In genomic region chrX:17377795-17378194, GRCh38 we compare ENCODE assay signal across 12 cellular contexts. TPM values are rescaled to one million over a fixed set of nuclear protein-coding genes. Genes with fewer than 3 reads are reported as not detected.
DNase-seq lines count a peak whose midpoint lies in the region; ATAC-seq and TF ChIP-seq lines count a peak whose summit lies in the region.
"Had no signal": no experiment of that assay in that cellular context is flagged by ENCODE, and none has a peak within 500 bp of the region (broad histone marks: within the 10 kb centered on the region; RNA-seq: fewer than 3 reads in every experiment).

No MANE protein-coding gene starts in this region.

- no peak overlapping the region for H2BK5ac ChIP-seq in mesenchymal stem cell (ENCODE audit: low read depth, low read length, poor library complexity, severe bottlenecking)

- H3K4ac ChIP-seq in mesenchymal stem cell (ENCODE audit: low read depth in 1 of 2, low read length in 2 of 2) = no peak overlapping the region

- H3K36me3 ChIP-seq in mesenchymal stem cell (ENCODE audit: control insufficient read depth in 1 of 2, insufficient read depth in 2 of 2, low read depth in 1 of 2, low read length in 2 of 2) (no peaks in the 10 kb centered on the region), uterus (no peaks in the 10 kb centered on the region)
- H3K36me3 ChIP-seq: adrenal gland had no signal

- no peak overlapping the region for H2BK120ac ChIP-seq in mesenchymal stem cell (ENCODE audit: low read depth, low read length)

- H3K36me3 Mint-ChIP-seq in brain = peaks cover 27% of the 10 kb centered on the region
- H3K36me3 Mint-ChIP-seq: memory B cell had no signal

- no peak for ATAC-seq in GM18858 (IDR thresholded peaks at IDR 0.05; ENCODE audit: unreplicated experiment)

- no peak overlapping the region for H3K23ac ChIP-seq in mesenchymal stem cell (ENCODE audit: low read length in 2 of 2)

- peak overlapping the region in 4 of 5 experiments; percentile 61 to 79 (median 72) for H3K27ac Mint-ChIP-seq in brain
- H3K27ac Mint-ChIP-seq: memory B cell had no signal

- peaks cover 26% of the 10 kb centered on the region for H3K4me1 Mint-ChIP-seq in brain
- H3K4me1 Mint-ChIP-seq: memory B cell had no signal

- no peak overlapping the region for H3K27ac ChIP-seq in mesenchymal stem cell (ENCODE audit: low read length, poor library complexity, severe bottlenecking)
- no peak overlapping the region for H3K27ac ChIP-seq in uterus

- intact Hi-C loops in uterus (cut with DNase I; ENCODE audit: low total_unique reads) = no loop called here

- H4K91ac ChIP-seq in mesenchymal stem cell (ENCODE audit: low read length) = no peak overlapping the region

- no peak overlapping the region for H3K14ac ChIP-seq in mesenchymal stem cell (ENCODE audit: low read length in 2 of 2)

- no peak for TF ChIP-seq CTCF in brain (conservative IDR thresholded peaks at IDR 0.05)
- no peak for TF ChIP-seq CTCF in uterus (IDR thresholded peaks at IDR 0.05)

- H3K27me3 ChIP-seq in mesenchymal stem cell (ENCODE audit: control insufficient read depth in 1 of 2, insufficient read depth in 1 of 2, low read length in 2 of 2) = no peaks in the 10 kb centered on the region
- no peaks in the 10 kb centered on the region for H3K27me3 ChIP-seq in uterus

- H3K9ac ChIP-seq in mesenchymal stem cell (ENCODE audit: low read length) = peak overlapping the region; percentile 85

- H3K27me3 Mint-ChIP-seq in brain = peaks cover 36% of the 10 kb centered on the region

- 20% methylated on average over 5 of the region's 9 CpGs for WGBS in mesenchymal stem cell

- peak overlapping the region; percentile 85 to 94 (median 90) for H3K4me3 Mint-ChIP-seq in brain
- H3K4me3 Mint-ChIP-seq: memory B cell had no signal

- TF ChIP-seq POLR2A in uterus (IDR thresholded peaks at IDR 0.05) = no peak

- no peaks in the 10 kb centered on the region for H3K79me1 ChIP-seq in mesenchymal stem cell (replicated peaks; ENCODE audit: low read length, poor library complexity, severe bottlenecking)

- no peak overlapping the region for H2BK15ac ChIP-seq in mesenchymal stem cell (ENCODE audit: low read depth, poor library complexity, severe bottlenecking)

- peak in 2 of 3 donors; percentile 10 to 35 for DNase-seq in stimulated activated CD4-positive, alpha-beta T cell treated with anti-CD3 and anti-CD28 coated beads, Interleukin-12 subunit alpha, Interleukin-12 subunit beta, amount 100 ng/mL, for 48 hours (ENCODE audit: low read depth in 2 of 3, low spot score in 1 of 3)
- no peak for DNase-seq in stimulated activated CD4-positive, alpha-beta T cell treated with anti-CD3 and anti-CD28 coated beads, Interleukin-2, amount 100 ng/mL, for 48 hours
- DNase-seq in mesenchymal stem cell = no peak
- no peak for DNase-seq in uterus
- DNase-seq in D341Med (ENCODE audit: low spot score) = no peak
- DNase-seq in effector CD8-positive, alpha-beta T cell (lab: John Stamatoyannopoulos, UW) = no peak
- DNase-seq: KBM-7, RPMI8226 had no signal

- H2AK5ac ChIP-seq in mesenchymal stem cell (ENCODE audit: low read length, severe bottlenecking) = no peak overlapping the region

- peaks cover 16 to 31% (median 25%) of the 10 kb centered on the region in 5 experiments for H3K9me3 Mint-ChIP-seq in brain

- H3K4me1 ChIP-seq in mesenchymal stem cell (ENCODE audit: control insufficient read depth, insufficient read depth, low read depth, low read length) (peaks cover 4% of the 10 kb centered on the region), uterus (no peaks in the 10 kb centered on the region)
- H3K4me1 ChIP-seq: adrenal gland had no signal

- H3K18ac ChIP-seq in mesenchymal stem cell (ENCODE audit: low read depth in 1 of 2, low read length in 2 of 2) = no peak overlapping the region

- no peak overlapping the region for H4K8ac ChIP-seq in mesenchymal stem cell (ENCODE audit: low read length)

- H2BK12ac ChIP-seq in mesenchymal stem cell (ENCODE audit: low read length in 2 of 2) = no peak overlapping the region

- H3K9me3 ChIP-seq in mesenchymal stem cell (ENCODE audit: control insufficient read depth, low read length) (peaks cover 16% of the 10 kb centered on the region), uterus (no peaks in the 10 kb centered on the region)
- H3K9me3 ChIP-seq: adrenal gland had no signal

- H2AFZ ChIP-seq in mesenchymal stem cell (ENCODE audit: low read depth, low read length) = no peak overlapping the region

- peak overlapping the region; percentile 83 for H3K4me2 ChIP-seq in mesenchymal stem cell (ENCODE audit: low read length, poor library complexity, severe bottlenecking)

- peak overlapping the region; percentile 26 to 83 for H3K4me3 ChIP-seq in mesenchymal stem cell (ENCODE audit: insufficient read depth in 1 of 2, low read depth in 1 of 2, low read length in 2 of 2)
- peak overlapping the region; percentile 55 to 66 for H3K4me3 ChIP-seq in uterus

RNA-seq across cellular contexts. Expression of gene NHS, which starts 2.8 kb away (rescaled TPM):
- polyA plus RNA-seq in brain (ENCODE audit: insufficient read depth, low read depth, low replicate concordance) = 1.7 TPM
- 0.03 TPM for polyA plus RNA-seq in mesenchymal stem cell (2013, experiment 1 of 2)
- polyA plus RNA-seq in mesenchymal stem cell (2013, experiment 2 of 2) = 0.03 TPM
- 10 to 100 TPM in 2 of 4 donors, 1 to 10 TPM in 2; 3.5 to 14.3 (median 9.5) TPM for total RNA-seq in uterus

Comparison
In these comparisons a context has a peak if more than half of its experiments do, and no peak if none do; other contexts are left out.
1. DNase-seq: peak in stimulated activated CD4-positive, alpha-beta T cell treated with anti-CD3 and anti-CD28 coated beads, Interleukin-12 subunit alpha, Interleukin-12 subunit beta, amount 100 ng/mL, for 48 hours (2 of 3); none in stimulated activated CD4-positive, alpha-beta T cell treated with anti-CD3 and anti-CD28 coated beads, Interleukin-2, amount 100 ng/mL, for 48 hours (0 of 2), mesenchymal stem cell (single experiment), uterus (0 of 2), D341Med (single experiment) and effector CD8-positive, alpha-beta T cell (single experiment).